Comparison of ENCODE assay signal across 25 cellular contexts in genomic region chr4:146481246-146481645, GRCh38.
"Had no signal": no experiment of that assay in that cellular context is flagged by ENCODE, and none has a peak within 500 bp of the region (broad histone marks: within the 10 kb centered on the region; RNA-seq: fewer than 3 reads in every experiment).

No MANE protein-coding gene starts in this region.

- H3K27me3 ChIP-seq: colonic mucosa, dorsolateral prefrontal cortex, esophagus muscularis mucosa, esophagus squamous epithelium, foreskin keratinocyte, gastrocnemius medialis, gastroesophageal sphincter, heart left ventricle, heart right ventricle had no signal

- H3K36me3 ChIP-seq: colonic mucosa, gastrocnemius medialis had no signal

- H3K4me3 Mint-ChIP-seq: dendritic cell treated with granulocyte-macrophage colony-stimulating factor and Interleukin-4, amounts not matched to agents 40 ng/mL and 50 ng/mL, for 4 days; effector memory CD8-positive, alpha-beta T cell; endodermal cell had no signal

- DNase-seq: colonic mucosa; cortex of kidney; dermis blood vessel endothelial cell; dorsolateral prefrontal cortex; effector CD4-positive, alpha-beta T cell; effector CD8-positive, alpha-beta T cell; effector memory CD4-positive, alpha-beta T cell; effector memory CD8-positive, alpha-beta T cell; endodermal cell; erythroblast; esophagus squamous epithelium; foreskin fibroblast; foreskin keratinocyte; foreskin melanocyte; gastrocnemius medialis; glutamatergic neuron; head of caudate nucleus; heart left ventricle; heart right ventricle had no signal

- ATAC-seq: effector memory CD8-positive, alpha-beta T cell; esophagus mucosa; foreskin keratinocyte; gastrocnemius medialis; gastroesophageal sphincter; heart left ventricle; heart right ventricle had no signal

- H3K9me3 ChIP-seq: colonic mucosa had no signal

- H3K27ac ChIP-seq: colonic mucosa, coronary artery, dorsolateral prefrontal cortex, epithelial cell of prostate, esophagus muscularis mucosa, esophagus squamous epithelium, foreskin keratinocyte, gastrocnemius medialis, gastroesophageal sphincter, heart left ventricle, heart right ventricle had no signal

- H3K4me1 ChIP-seq: colonic mucosa, esophagus muscularis mucosa, esophagus squamous epithelium, foreskin keratinocyte, gastrocnemius medialis, gastroesophageal sphincter had no signal

- H3K27ac Mint-ChIP-seq: dendritic cell treated with granulocyte-macrophage colony-stimulating factor and Interleukin-4, amounts not matched to agents 40 ng/mL and 50 ng/mL, for 4 days; effector memory CD8-positive, alpha-beta T cell had no signal

- H3K4me3 ChIP-seq: colonic mucosa, coronary artery, dorsolateral prefrontal cortex, esophagus muscularis mucosa, esophagus squamous epithelium, gastrocnemius medialis, gastroesophageal sphincter, heart left ventricle, heart right ventricle had no signal

- H3K27me3 Mint-ChIP-seq: dendritic cell treated with granulocyte-macrophage colony-stimulating factor and Interleukin-4, amounts not matched to agents 40 ng/mL and 50 ng/mL, for 4 days; effector memory CD8-positive, alpha-beta T cell had no signal
